ENCODE assay signal across 1 cellular context in genomic region chr12:102694913-102695312, GRCh38.
TF ChIP-seq lines count a peak whose summit lies in the region.

No MANE protein-coding gene starts in this region.

TF ChIP-seq in A549, 52 proteins besides CTCF, POLR2A, EP300 and RAD21 (continued from another document):
- TF ChIP-seq REST (IDR thresholded peaks at IDR 0.05), result no peak
- no peak for TF ChIP-seq HOXB13 (CRISPR knock-in tag; IDR thresholded peaks at IDR 0.05; ENCODE audit: low read depth)
- TF ChIP-seq MAFK (IDR thresholded peaks at IDR 0.05; ENCODE audit: partially characterized antibody), result peak; percentile 65
